ENCODE assay signal across 24 cellular contexts in genomic region chr6:129108337-129108736, GRCh38.
"Had no signal": no experiment of that assay in that cellular context is flagged by ENCODE, and none has a peak within 500 bp of the region (broad histone marks: within the 10 kb centered on the region; RNA-seq: fewer than 3 reads in every experiment).

No MANE protein-coding gene starts in this region.

- H3K4me3 ChIP-seq: hepatocyte, lower lobe of right lung, ovary, right atrium auricular region, right lobe of liver, skin epidermis, stomach, suprapubic skin, thoracic aorta, tibial artery, upper lobe of right lung had no signal

- H3K4me2 ChIP-seq: hepatocyte had no signal

- ATAC-seq: left lobe of liver; lower lobe of right lung; naive thymus-derived CD4-positive, alpha-beta T cell; natural killer cell treated with Interleukin-12 subunit alpha and Interleukin-12 subunit beta and Interleukin-15 and Interleukin-18, amount 100 ng/mL, for 72 hours; right lobe of liver; stimulated activated naive B cell treated with anti-CD40 and anti-IgM and Interleukin-4, amounts not matched to agents 10 μg/mL and 1 μg/mL and 100 μg/mL, for 72 hours; stimulated activated naive CD8-positive, alpha-beta T cell treated with anti-CD3 and anti-CD28 coated beads, Interleukin-15, Interleukin-2, amounts not matched to agents 100 U/mL and 50 U/mL, for 24 hours; upper lobe of right lung had no signal

- H3K79me2 ChIP-seq: hepatocyte had no signal

- DNase-seq: islet precursor cell; lower lobe of right lung; mammary epithelial cell; mesenchymal stem cell; naive thymus-derived CD4-positive, alpha-beta T cell; ovary; right lobe of liver; stimulated activated CD4-positive, alpha-beta T cell treated with anti-CD3 and anti-CD28 coated beads, Interleukin-12 subunit alpha, Interleukin-12 subunit beta, amount 100 ng/mL, for 4 hours; stimulated activated CD4-positive, alpha-beta T cell treated with anti-CD3 and anti-CD28 coated beads, Interleukin-15, amount 100 ng/mL, for 24 hours; stimulated activated CD4-positive, alpha-beta T cell treated with anti-CD3 and anti-CD28 coated beads, Interleukin-2, amount 100 ng/mL, for 24 hours; stimulated activated CD4-positive, alpha-beta T cell treated with anti-CD3 and anti-CD28 coated beads, Interleukin-4, amount 100 ng/mL, for 1 hour; stimulated activated naive B cell treated with anti-CD40 and anti-IgM and Interleukin-4, amounts not matched to agents 10 μg/mL and 1 μg/mL and 100 μg/mL, for 72 hours; stimulated activated naive CD8-positive, alpha-beta T cell treated with anti-CD3 and anti-CD28 coated beads, Interleukin-15, Interleukin-2, amounts not matched to agents 100 U/mL and 50 U/mL, for 24 hours; stomach; tibial artery; trophoblast cell; upper lobe of right lung had no signal

- H2AFZ ChIP-seq: hepatocyte had no signal

- H3K27ac ChIP-seq: hepatocyte, lower lobe of right lung, ovary, right atrium auricular region, right lobe of liver, skin epidermis, stomach, suprapubic skin, thoracic aorta, tibial artery, upper lobe of right lung had no signal

- H3K36me3 ChIP-seq: lower lobe of right lung, ovary, right atrium auricular region, right lobe of liver, stomach, suprapubic skin, thoracic aorta, tibial artery, upper lobe of right lung had no signal

- H3K27me3 ChIP-seq: hepatocyte, ovary, right atrium auricular region, right lobe of liver, stomach, suprapubic skin, tibial artery, upper lobe of right lung had no signal

- H3K4me1 ChIP-seq: right lobe of liver, tibial artery had no signal

- H3K9me3 ChIP-seq: lower lobe of right lung, ovary, right atrium auricular region, right lobe of liver, stomach, suprapubic skin, thoracic aorta, tibial artery, upper lobe of right lung had no signal
